In the genomic region with DNA sequence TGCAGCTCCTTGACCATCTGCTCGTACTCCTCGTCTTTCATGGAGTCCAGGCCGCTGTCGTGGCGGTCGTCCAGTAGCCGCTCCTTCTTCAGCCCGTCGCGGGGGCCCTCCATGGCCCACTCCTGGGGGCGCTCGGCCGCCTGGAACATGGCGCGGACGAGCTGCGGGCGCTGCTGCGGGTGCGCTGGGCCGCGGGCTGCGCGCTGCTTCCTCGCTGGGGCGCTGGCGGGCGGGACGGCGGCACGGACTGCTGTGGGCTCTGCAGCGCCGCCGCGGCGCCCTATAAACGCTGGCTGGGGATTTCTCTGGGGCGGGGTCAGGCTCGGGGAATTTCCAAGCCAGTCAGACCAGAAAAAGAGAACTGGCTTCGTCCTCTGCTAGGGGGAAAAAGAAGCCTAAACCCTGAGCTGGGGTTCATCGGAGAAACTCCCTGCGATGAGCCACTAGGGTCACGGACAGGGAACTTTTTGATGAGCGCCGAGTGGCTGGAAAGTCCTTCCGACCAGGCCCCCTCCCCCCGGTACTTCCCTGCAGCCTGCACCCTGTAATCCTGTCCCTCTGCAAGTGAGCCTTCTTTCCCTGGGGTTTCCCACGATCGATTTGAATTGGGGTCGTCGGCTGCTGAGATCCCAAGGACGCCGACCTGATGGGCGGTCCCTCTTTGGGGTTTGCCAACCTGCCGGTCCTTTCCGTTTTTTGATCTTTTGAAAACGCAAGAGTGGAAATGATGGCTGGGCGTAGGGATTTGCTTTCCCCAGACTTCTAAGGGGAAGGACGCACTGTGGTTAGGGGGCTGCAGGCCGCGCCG, we compare ENCODE assay signal across 1 cellular context.
TF ChIP-seq lines count a peak whose summit lies in the region.

A gene with protein sequence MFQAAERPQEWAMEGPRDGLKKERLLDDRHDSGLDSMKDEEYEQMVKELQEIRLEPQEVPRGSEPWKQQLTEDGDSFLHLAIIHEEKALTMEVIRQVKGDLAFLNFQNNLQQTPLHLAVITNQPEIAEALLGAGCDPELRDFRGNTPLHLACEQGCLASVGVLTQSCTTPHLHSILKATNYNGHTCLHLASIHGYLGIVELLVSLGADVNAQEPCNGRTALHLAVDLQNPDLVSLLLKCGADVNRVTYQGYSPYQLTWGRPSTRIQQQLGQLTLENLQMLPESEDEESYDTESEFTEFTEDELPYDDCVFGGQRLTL (minus strand): TSS at position 254 of the 808 bp plus-strand sequence. CDS start 105 bp downstream, at position 149.

TF ChIP-seq in HepG2, 621 proteins besides CTCF, POLR2A, EP300 and RAD21 (continued from another document and continues in another):
- TF ChIP-seq, protein P1, sequence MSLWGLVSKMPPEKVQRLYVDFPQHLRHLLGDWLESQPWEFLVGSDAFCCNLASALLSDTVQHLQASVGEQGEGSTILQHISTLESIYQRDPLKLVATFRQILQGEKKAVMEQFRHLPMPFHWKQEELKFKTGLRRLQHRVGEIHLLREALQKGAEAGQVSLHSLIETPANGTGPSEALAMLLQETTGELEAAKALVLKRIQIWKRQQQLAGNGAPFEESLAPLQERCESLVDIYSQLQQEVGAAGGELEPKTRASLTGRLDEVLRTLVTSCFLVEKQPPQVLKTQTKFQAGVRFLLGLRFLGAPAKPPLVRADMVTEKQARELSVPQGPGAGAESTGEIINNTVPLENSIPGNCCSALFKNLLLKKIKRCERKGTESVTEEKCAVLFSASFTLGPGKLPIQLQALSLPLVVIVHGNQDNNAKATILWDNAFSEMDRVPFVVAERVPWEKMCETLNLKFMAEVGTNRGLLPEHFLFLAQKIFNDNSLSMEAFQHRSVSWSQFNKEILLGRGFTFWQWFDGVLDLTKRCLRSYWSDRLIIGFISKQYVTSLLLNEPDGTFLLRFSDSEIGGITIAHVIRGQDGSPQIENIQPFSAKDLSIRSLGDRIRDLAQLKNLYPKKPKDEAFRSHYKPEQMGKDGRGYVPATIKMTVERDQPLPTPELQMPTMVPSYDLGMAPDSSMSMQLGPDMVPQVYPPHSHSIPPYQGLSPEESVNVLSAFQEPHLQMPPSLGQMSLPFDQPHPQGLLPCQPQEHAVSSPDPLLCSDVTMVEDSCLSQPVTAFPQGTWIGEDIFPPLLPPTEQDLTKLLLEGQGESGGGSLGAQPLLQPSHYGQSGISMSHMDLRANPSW (CRISPR knock-in tag; IDR thresholded peaks at IDR 0.05; ENCODE audit: borderline replicate concordance): peak; percentile 74; the same call in 1 of the 2 replicates
- no peak for TF ChIP-seq MLLT10 (CRISPR knock-in tag; IDR thresholded peaks at IDR 0.05)
- TF ChIP-seq SIN3A (IDR thresholded peaks at IDR 0.05; ENCODE audit: borderline replicate concordance, low read depth, low read length): peak; percentile 88
- peak; percentile 90 for TF ChIP-seq ZNF101 (CRISPR knock-in tag; IDR thresholded peaks at IDR 0.05; ENCODE audit: borderline replicate concordance, low read depth)
- TF ChIP-seq, protein P2, sequence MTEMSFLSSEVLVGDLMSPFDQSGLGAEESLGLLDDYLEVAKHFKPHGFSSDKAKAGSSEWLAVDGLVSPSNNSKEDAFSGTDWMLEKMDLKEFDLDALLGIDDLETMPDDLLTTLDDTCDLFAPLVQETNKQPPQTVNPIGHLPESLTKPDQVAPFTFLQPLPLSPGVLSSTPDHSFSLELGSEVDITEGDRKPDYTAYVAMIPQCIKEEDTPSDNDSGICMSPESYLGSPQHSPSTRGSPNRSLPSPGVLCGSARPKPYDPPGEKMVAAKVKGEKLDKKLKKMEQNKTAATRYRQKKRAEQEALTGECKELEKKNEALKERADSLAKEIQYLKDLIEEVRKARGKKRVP (CRISPR knock-in tag; IDR thresholded peaks at IDR 0.05): no peak
- TF ChIP-seq ZNF772 (CRISPR knock-in tag; IDR thresholded peaks at IDR 0.05): peak; percentile 86
- TF ChIP-seq, protein P3, sequence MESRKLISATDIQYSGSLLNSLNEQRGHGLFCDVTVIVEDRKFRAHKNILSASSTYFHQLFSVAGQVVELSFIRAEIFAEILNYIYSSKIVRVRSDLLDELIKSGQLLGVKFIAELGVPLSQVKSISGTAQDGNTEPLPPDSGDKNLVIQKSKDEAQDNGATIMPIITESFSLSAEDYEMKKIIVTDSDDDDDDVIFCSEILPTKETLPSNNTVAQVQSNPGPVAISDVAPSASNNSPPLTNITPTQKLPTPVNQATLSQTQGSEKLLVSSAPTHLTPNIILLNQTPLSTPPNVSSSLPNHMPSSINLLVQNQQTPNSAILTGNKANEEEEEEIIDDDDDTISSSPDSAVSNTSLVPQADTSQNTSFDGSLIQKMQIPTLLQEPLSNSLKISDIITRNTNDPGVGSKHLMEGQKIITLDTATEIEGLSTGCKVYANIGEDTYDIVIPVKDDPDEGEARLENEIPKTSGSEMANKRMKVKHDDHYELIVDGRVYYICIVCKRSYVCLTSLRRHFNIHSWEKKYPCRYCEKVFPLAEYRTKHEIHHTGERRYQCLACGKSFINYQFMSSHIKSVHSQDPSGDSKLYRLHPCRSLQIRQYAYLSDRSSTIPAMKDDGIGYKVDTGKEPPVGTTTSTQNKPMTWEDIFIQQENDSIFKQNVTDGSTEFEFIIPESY (CRISPR knock-in tag; IDR thresholded peaks at IDR 0.05): no peak; the same call in 1 of the 2 replicates
- TF ChIP-seq ZNF160 (CRISPR knock-in tag; IDR thresholded peaks at IDR 0.05): peak; percentile 78
- peak; percentile 66 for TF ChIP-seq KLF13 (CRISPR knock-in tag; IDR thresholded peaks at IDR 0.05)
- TF ChIP-seq ELF4 (CRISPR knock-in tag; IDR thresholded peaks at IDR 0.05; ENCODE audit: borderline replicate concordance): peak; percentile 50; the same call in 1 of the 2 replicates
- no peak for TF ChIP-seq AGO1 (IDR thresholded peaks at IDR 0.05; ENCODE audit: low read depth, low read length, poor library complexity, severe bottlenecking)
- TF ChIP-seq ZNF17 (CRISPR knock-in tag; IDR thresholded peaks at IDR 0.05): no peak
- TF ChIP-seq, protein P4, sequence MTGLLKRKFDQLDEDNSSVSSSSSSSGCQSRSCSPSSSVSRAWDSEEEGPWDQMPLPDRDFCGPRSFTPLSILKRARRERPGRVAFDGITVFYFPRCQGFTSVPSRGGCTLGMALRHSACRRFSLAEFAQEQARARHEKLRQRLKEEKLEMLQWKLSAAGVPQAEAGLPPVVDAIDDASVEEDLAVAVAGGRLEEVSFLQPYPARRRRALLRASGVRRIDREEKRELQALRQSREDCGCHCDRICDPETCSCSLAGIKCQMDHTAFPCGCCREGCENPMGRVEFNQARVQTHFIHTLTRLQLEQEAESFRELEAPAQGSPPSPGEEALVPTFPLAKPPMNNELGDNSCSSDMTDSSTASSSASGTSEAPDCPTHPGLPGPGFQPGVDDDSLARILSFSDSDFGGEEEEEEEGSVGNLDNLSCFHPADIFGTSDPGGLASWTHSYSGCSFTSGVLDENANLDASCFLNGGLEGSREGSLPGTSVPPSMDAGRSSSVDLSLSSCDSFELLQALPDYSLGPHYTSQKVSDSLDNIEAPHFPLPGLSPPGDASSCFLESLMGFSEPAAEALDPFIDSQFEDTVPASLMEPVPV (CRISPR knock-in tag; IDR thresholded peaks at IDR 0.05): peak; percentile 18
- TF ChIP-seq ZNF720 (CRISPR knock-in tag; IDR thresholded peaks at IDR 0.05): peak; percentile 60; the same call in 1 of the 2 replicates
- peak; percentile 79; the same call in 1 of the 2 replicates for TF ChIP-seq FLYWCH1 (CRISPR knock-in tag; IDR thresholded peaks at IDR 0.05)
- no peak for TF ChIP-seq SNRNP70 (IDR thresholded peaks at IDR 0.05; ENCODE audit: low read depth, low read length)
- peak; percentile 86; the same call in 1 of the 2 replicates for TF ChIP-seq ZNF232 (CRISPR knock-in tag; IDR thresholded peaks at IDR 0.05; ENCODE audit: borderline replicate concordance)
- TF ChIP-seq ZNF430 (CRISPR knock-in tag; IDR thresholded peaks at IDR 0.05): 0 out of 2 replicates have a peak, but pooled peaks have one; percentile 42
- peak; percentile 38; the same call in 1 of the 2 replicates for TF ChIP-seq KLF15 (CRISPR knock-in tag; IDR thresholded peaks at IDR 0.05; ENCODE audit: borderline replicate concordance)
- TF ChIP-seq, protein P5, sequence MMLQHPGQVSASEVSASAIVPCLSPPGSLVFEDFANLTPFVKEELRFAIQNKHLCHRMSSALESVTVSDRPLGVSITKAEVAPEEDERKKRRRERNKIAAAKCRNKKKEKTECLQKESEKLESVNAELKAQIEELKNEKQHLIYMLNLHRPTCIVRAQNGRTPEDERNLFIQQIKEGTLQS (CRISPR knock-in tag; IDR thresholded peaks at IDR 0.05): peak; percentile 72
- TF ChIP-seq ZNF207 (IDR thresholded peaks at IDR 0.05; ENCODE audit: borderline replicate concordance): no peak
- no peak; the same call in none of the 2 replicates for TF ChIP-seq ZNF792 (CRISPR knock-in tag; IDR thresholded peaks at IDR 0.05)
- TF ChIP-seq, protein P6, sequence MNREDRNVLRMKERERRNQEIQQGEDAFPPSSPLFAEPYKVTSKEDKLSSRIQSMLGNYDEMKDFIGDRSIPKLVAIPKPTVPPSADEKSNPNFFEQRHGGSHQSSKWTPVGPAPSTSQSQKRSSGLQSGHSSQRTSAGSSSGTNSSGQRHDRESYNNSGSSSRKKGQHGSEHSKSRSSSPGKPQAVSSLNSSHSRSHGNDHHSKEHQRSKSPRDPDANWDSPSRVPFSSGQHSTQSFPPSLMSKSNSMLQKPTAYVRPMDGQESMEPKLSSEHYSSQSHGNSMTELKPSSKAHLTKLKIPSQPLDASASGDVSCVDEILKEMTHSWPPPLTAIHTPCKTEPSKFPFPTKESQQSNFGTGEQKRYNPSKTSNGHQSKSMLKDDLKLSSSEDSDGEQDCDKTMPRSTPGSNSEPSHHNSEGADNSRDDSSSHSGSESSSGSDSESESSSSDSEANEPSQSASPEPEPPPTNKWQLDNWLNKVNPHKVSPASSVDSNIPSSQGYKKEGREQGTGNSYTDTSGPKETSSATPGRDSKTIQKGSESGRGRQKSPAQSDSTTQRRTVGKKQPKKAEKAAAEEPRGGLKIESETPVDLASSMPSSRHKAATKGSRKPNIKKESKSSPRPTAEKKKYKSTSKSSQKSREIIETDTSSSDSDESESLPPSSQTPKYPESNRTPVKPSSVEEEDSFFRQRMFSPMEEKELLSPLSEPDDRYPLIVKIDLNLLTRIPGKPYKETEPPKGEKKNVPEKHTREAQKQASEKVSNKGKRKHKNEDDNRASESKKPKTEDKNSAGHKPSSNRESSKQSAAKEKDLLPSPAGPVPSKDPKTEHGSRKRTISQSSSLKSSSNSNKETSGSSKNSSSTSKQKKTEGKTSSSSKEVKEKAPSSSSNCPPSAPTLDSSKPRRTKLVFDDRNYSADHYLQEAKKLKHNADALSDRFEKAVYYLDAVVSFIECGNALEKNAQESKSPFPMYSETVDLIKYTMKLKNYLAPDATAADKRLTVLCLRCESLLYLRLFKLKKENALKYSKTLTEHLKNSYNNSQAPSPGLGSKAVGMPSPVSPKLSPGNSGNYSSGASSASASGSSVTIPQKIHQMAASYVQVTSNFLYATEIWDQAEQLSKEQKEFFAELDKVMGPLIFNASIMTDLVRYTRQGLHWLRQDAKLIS (CRISPR knock-in tag; IDR thresholded peaks at IDR 0.05): peak; percentile 95; the same call in 1 of the 2 replicates
- TF ChIP-seq, protein P7, sequence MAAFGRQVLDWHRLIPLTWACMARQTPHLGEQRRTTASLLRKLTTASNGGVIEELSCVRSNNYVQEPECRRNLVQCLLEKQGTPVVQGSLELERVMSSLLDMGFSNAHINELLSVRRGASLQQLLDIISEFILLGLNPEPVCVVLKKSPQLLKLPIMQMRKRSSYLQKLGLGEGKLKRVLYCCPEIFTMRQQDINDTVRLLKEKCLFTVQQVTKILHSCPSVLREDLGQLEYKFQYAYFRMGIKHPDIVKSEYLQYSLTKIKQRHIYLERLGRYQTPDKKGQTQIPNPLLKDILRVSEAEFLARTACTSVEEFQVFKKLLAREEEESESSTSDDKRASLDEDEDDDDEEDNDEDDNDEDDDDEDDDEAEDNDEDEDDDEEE (CRISPR knock-in tag; IDR thresholded peaks at IDR 0.05): peak; percentile 85; the same call in 1 of the 2 replicates
- TF ChIP-seq MIXL1 (CRISPR knock-in tag; IDR thresholded peaks at IDR 0.05): peak; percentile 41
- peak; percentile 55 for TF ChIP-seq RBM39 (IDR thresholded peaks at IDR 0.05; ENCODE audit: low read depth, low read length, poor library complexity, severe bottlenecking)
- TF ChIP-seq NFIC (IDR thresholded peaks at IDR 0.05; ENCODE audit: low read length): no peak
- TF ChIP-seq KDM1A (CRISPR knock-in tag; IDR thresholded peaks at IDR 0.05): no peak
- TF ChIP-seq, protein P8, sequence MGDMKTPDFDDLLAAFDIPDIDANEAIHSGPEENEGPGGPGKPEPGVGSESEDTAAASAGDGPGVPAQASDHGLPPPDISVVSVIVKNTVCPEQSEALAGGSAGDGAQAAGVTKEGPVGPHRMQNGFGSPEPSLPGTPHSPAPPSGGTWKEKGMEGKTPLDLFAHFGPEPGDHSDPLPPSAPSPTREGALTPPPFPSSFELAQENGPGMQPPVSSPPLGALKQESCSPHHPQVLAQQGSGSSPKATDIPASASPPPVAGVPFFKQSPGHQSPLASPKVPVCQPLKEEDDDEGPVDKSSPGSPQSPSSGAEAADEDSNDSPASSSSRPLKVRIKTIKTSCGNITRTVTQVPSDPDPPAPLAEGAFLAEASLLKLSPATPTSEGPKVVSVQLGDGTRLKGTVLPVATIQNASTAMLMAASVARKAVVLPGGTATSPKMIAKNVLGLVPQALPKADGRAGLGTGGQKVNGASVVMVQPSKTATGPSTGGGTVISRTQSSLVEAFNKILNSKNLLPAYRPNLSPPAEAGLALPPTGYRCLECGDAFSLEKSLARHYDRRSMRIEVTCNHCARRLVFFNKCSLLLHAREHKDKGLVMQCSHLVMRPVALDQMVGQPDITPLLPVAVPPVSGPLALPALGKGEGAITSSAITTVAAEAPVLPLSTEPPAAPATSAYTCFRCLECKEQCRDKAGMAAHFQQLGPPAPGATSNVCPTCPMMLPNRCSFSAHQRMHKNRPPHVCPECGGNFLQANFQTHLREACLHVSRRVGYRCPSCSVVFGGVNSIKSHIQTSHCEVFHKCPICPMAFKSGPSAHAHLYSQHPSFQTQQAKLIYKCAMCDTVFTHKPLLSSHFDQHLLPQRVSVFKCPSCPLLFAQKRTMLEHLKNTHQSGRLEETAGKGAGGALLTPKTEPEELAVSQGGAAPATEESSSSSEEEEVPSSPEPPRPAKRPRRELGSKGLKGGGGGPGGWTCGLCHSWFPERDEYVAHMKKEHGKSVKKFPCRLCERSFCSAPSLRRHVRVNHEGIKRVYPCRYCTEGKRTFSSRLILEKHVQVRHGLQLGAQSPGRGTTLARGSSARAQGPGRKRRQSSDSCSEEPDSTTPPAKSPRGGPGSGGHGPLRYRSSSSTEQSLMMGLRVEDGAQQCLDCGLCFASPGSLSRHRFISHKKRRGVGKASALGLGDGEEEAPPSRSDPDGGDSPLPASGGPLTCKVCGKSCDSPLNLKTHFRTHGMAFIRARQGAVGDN (CRISPR knock-in tag; IDR thresholded peaks at IDR 0.05): peak; percentile 79
